ENCODE assay signal across 19 cellular contexts in genomic region chr12:88266851-88267360, GRCh38.
DNase-seq lines count a peak whose midpoint lies in the region; ATAC-seq lines count a peak whose summit lies in the region.
"Had no signal": no experiment of that assay in that cellular context is flagged by ENCODE, and none has a peak within 500 bp of the region (broad histone marks: within the 10 kb centered on the region; RNA-seq: fewer than 3 reads in every experiment).

No MANE protein-coding gene starts in this region.

- H3K9me3 ChIP-seq in Karpas-422 (ENCODE audit: low read length): no peaks in the 10 kb centered on the region
- no peaks in the 10 kb centered on the region for H3K9me3 ChIP-seq in adipocyte (ENCODE audit: control insufficient read depth, low read length)
- H3K9me3 ChIP-seq: BE2C, breast epithelium, tibial artery had no signal

- H3K9me2 ChIP-seq in Karpas-422 (replicated peaks; ENCODE audit: insufficient read depth, low read length): no peaks in the 10 kb centered on the region

- H3K27ac ChIP-seq in Karpas-422 (ENCODE audit: low read length) (no peak overlapping the region), rectal smooth muscle tissue (ENCODE audit: low read depth, low read length) (peak overlapping the region; percentile 72)
- H3K27ac ChIP-seq: breast epithelium, KMS-11, tibial artery had no signal

- DNase-seq in DMS79 treated with DMSO at 0.1 percent for 48 hours (lab: John Stamatoyannopoulos, UW) (peak; percentile 75), Karpas-422 (peak; percentile 19), adipocyte (ENCODE audit: low read depth) (peak; percentile 3), HuH-7 (ENCODE audit: low spot score) (no peak)
- DNase-seq in stimulated activated naive CD8-positive, alpha-beta T cell treated with anti-CD3 and anti-CD28 coated beads, Interleukin-15, Interleukin-2, amounts not matched to agents 100 U/mL and 50 U/mL, for 24 hours: no peak
- DNase-seq: activated CD4-positive, alpha-beta T cell treated with anti-CD3 and anti-CD28 coated beads, Interleukin-2, amount 10 ng/mL, durations not matched to agents 24 days and 14 days; activated naive CD8-positive, alpha-beta T cell treated with anti-CD3 and anti-CD28 coated beads, Interleukin-2, amount 50 U/mL, for 24 hours; BE2C; kidney; naive B cell; tibial artery had no signal

- H3K4me1 ChIP-seq in Karpas-422 (ENCODE audit: low read length): no peaks in the 10 kb centered on the region
- H3K4me1 ChIP-seq in adipocyte (ENCODE audit: control insufficient read depth, insufficient read depth, low read length): peaks cover 11% of the 10 kb centered on the region
- H3K4me1 ChIP-seq in rectal smooth muscle tissue (ENCODE audit: control insufficient read depth, insufficient read depth, low read length): peaks cover 10% of the 10 kb centered on the region
- H3K4me1 ChIP-seq: BE2C, breast epithelium, tibial artery had no signal

- H3K9ac ChIP-seq in Karpas-422 (ENCODE audit: low read length): no peak overlapping the region
- H3K9ac ChIP-seq in adipocyte (ENCODE audit: low read length): no peak overlapping the region
- no peak overlapping the region for H3K9ac ChIP-seq in rectal smooth muscle tissue (ENCODE audit: low read length)
- H3K9ac ChIP-seq: KMS-11 had no signal

- H3K36me3 ChIP-seq in Karpas-422 (ENCODE audit: insufficient read depth, low read length): no peaks in the 10 kb centered on the region
- H3K36me3 ChIP-seq in adipocyte (ENCODE audit: control insufficient read depth, insufficient read depth, low read length, severe bottlenecking): no peaks in the 10 kb centered on the region
- no peaks in the 10 kb centered on the region for H3K36me3 ChIP-seq in rectal smooth muscle tissue (ENCODE audit: control insufficient read depth, insufficient read depth, low read length)
- H3K36me3 ChIP-seq: BE2C, tibial artery had no signal

- no peaks in the 10 kb centered on the region for H4K20me1 ChIP-seq in Karpas-422 (ENCODE audit: insufficient read depth, low read depth, low read length)

- H3K79me2 ChIP-seq in Karpas-422 (ENCODE audit: low read length): no peaks in the 10 kb centered on the region

- no peak overlapping the region for H2AFZ ChIP-seq in Karpas-422 (ENCODE audit: low read length)

- no peak overlapping the region for H3K4me3 ChIP-seq in Karpas-422 (ENCODE audit: low read length)
- no peak overlapping the region for H3K4me3 ChIP-seq in adipocyte (ENCODE audit: low read length)
- H3K4me3 ChIP-seq in rectal smooth muscle tissue (ENCODE audit: low read length): no peak overlapping the region
- H3K4me3 ChIP-seq: breast epithelium, GM12878, tibial artery had no signal

- H3K4me2 ChIP-seq in Karpas-422 (ENCODE audit: low read depth, low read length, poor library complexity, severe bottlenecking): no peak overlapping the region
- H3K4me2 ChIP-seq: KMS-11 had no signal

- H3K27me3 ChIP-seq in Karpas-422 (ENCODE audit: low read length) (no peaks in the 10 kb centered on the region), adipocyte (replicated peaks; ENCODE audit: control insufficient read depth, insufficient read depth, low read length) (no peaks in the 10 kb centered on the region), rectal smooth muscle tissue (ENCODE audit: control insufficient read depth, insufficient read depth, low read length) (no peaks in the 10 kb centered on the region)
- H3K27me3 ChIP-seq: BE2C, breast epithelium, tibial artery had no signal

- no peak for ATAC-seq in stimulated activated naive CD8-positive, alpha-beta T cell treated with anti-CD3 and anti-CD28 coated beads, Interleukin-15, Interleukin-2, amounts not matched to agents 100 U/mL and 50 U/mL, for 24 hours
- no peak for ATAC-seq in GM18870 (IDR thresholded peaks at IDR 0.05; ENCODE audit: unreplicated experiment)
- ATAC-seq: activated naive CD8-positive, alpha-beta T cell treated with anti-CD3 and anti-CD28 coated beads, Interleukin-2, amount 50 U/mL, for 24 hours; GM12878; Right ventricle myocardium inferior; sciatic nerve; stimulated activated memory B cell treated with anti-CD40 and anti-IgM and Interleukin-4, amounts not matched to agents 10 μg/mL and 1 μg/mL and 100 μg/mL, for 72 hours had no signal

Comparison
In these comparisons a context has a peak if more than half of its experiments do, and no peak if none do; other contexts are left out.
1. DNase-seq: peak in DMS79 treated with DMSO at 0.1 percent for 48 hours (single experiment), Karpas-422 (single experiment) and adipocyte (single experiment); none in stimulated activated naive CD8-positive, alpha-beta T cell treated with anti-CD3 and anti-CD28 coated beads, Interleukin-15, Interleukin-2, amounts not matched to agents 100 U/mL and 50 U/mL, for 24 hours (single experiment) and HuH-7 (single experiment).